In genomic region chr19:56301152-56301551, GRCh38 we compare ENCODE assay signal across 1 cellular context.
TF ChIP-seq lines count a peak whose summit lies in the region.

No MANE protein-coding gene starts in this region.

TF ChIP-seq in endothelial cell of umbilical vein, 7 proteins besides CTCF, POLR2A, EP300 and RAD21:
- no peak for TF ChIP-seq MYC (IDR thresholded peaks at IDR 0.05; ENCODE audit: low read depth, low read length)
- TF ChIP-seq GATA2 (IDR thresholded peaks at IDR 0.05; ENCODE audit: insufficient read depth, insufficient read length, low read depth, low read length), result no peak
- TF ChIP-seq, protein P1, sequence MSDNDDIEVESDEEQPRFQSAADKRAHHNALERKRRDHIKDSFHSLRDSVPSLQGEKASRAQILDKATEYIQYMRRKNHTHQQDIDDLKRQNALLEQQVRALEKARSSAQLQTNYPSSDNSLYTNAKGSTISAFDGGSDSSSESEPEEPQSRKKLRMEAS (IDR thresholded peaks at IDR 0.05; ENCODE audit: insufficient read depth, insufficient read length), result no peak
- TF ChIP-seq POLR2AphosphoS5 (IDR thresholded peaks at IDR 0.05; ENCODE audit: insufficient read depth, low read depth, low read length), result no peak
- TF ChIP-seq EZH2 (IDR thresholded peaks at IDR 0.05; ENCODE audit: borderline replicate concordance, low read depth, low read length, severe bottlenecking), result no peak
- TF ChIP-seq FOS (IDR thresholded peaks at IDR 0.05; ENCODE audit: borderline replicate concordance, insufficient read depth, low read length), result no peak
- TF ChIP-seq JUN (IDR thresholded peaks at IDR 0.05; ENCODE audit: borderline replicate concordance, insufficient read depth, insufficient read length, low read depth), result no peak
